In genomic region chr2:239691720-239692119, GRCh38 we compare ENCODE assay signal across 18 cellular contexts.
"Had no signal": no experiment of that assay in that cellular context is flagged by ENCODE, and none has a peak within 500 bp of the region (broad histone marks: within the 10 kb centered on the region; RNA-seq: fewer than 3 reads in every experiment).

No MANE protein-coding gene starts in this region.

- H3K36me3 ChIP-seq: brain microvascular endothelial cell, heart right ventricle, lower lobe of right lung, thyroid gland had no signal

- ATAC-seq: activated CD8-positive, alpha-beta T cell treated with anti-CD3 and anti-CD28 coated beads for 36 hours; activated naive CD4-positive, alpha-beta T cell treated with anti-CD3 and anti-CD28 coated beads, Interleukin-2, amount 50 U/mL, for 72 hours; activated T-helper 17 cell treated with anti-CD3 and anti-CD28 coated beads, Interleukin-2, amount 50 U/mL, for 72 hours; lower lobe of right lung; stimulated activated naive CD8-positive, alpha-beta T cell treated with anti-CD3 and anti-CD28 coated beads, Interleukin-15, Interleukin-2, amounts not matched to agents 100 U/mL and 50 U/mL, for 24 hours had no signal

- H3K27ac ChIP-seq: brain microvascular endothelial cell, heart right ventricle, lower lobe of right lung, thyroid gland had no signal

- H3K9me3 ChIP-seq: heart right ventricle, lower lobe of right lung, thyroid gland had no signal

- H3K4me1 ChIP-seq: lower lobe of right lung, thyroid gland had no signal

- DNase-seq: activated B cell treated with CpG ODN at 0.5 μM for 24 hours; activated CD4-positive, alpha-beta T cell treated with anti-CD3 and anti-CD28 coated beads for 48 hours; activated CD8-positive, alpha-beta T cell treated with anti-CD3 and anti-CD28 coated beads for 36 hours; activated T-cell treated with anti-CD3 and anti-CD28 coated beads, Interleukin-2, amount 50 U/mL, for 1 hour; brain microvascular endothelial cell; heart right ventricle; lower lobe of right lung; mesendoderm; naive B cell; occipital lobe; retina; stimulated activated CD4-positive, alpha-beta T cell treated with anti-CD3 and anti-CD28 coated beads, Interleukin-4, amount 100 ng/mL, for 24 hours; stimulated activated naive CD8-positive, alpha-beta T cell treated with anti-CD3 and anti-CD28 coated beads, Interleukin-15, Interleukin-2, amounts not matched to agents 100 U/mL and 50 U/mL, for 24 hours; T1000; thyroid gland had no signal

- H3K4me3 ChIP-seq: dorsolateral prefrontal cortex, heart right ventricle, lower lobe of right lung, thyroid gland had no signal

- H3K27me3 ChIP-seq: brain microvascular endothelial cell, thyroid gland had no signal
